In the genomic region with DNA sequence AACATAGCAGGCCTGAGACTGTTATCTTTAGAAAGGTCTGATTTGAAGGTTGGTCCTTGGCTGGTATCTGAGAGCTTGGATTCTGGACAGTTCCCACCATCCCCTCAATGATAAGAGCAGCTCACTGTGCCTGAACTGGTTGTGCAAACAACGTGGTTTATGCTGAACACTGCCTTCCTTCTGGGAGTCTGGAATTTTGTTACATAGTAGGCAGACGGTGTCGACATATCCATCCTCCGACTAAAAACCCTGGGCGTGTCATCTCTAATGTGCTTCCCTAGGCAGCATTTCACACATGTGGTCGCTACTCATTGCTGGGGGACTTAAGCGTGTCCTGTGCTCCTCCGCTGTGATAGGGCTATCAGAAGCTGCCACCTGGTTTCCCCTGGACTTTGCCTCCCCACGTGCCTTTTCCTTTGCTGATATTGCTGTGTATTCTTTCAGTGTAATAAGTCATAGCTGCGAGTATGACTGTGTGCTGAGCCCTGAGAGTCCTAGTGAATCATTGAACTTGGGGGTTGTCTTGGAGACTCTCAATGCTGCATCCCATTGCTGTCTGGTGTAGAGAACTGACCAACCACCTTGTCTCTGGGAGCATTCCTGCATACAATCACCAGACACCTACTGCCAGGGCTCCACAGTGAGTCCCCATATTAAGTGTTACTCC, we compare ENCODE assay signal across 9 cellular contexts.
A peak's percentile ranks its signal among the peaks of the same experiment; 100 is the strongest.
DNase-seq lines count a peak whose midpoint lies in the region; FAIRE-seq and TF ChIP-seq lines count a peak whose summit lies in the region.
"Had no signal": no experiment of that assay in that cellular context is flagged by ENCODE, and none has a peak within 500 bp of the region (broad histone marks: within the 10 kb centered on the region; RNA-seq: fewer than 3 reads in every experiment).

No MANE protein-coding gene starts in this region.

- TF ChIP-seq POLR2A in GM12892 (IDR thresholded peaks at IDR 0.05; ENCODE audit: low read depth, low read length), result no peak

- no peak overlapping the region for H3K4me3 ChIP-seq in cardiac fibroblast (replicated peaks in 1 of 2; ENCODE audit: low read depth in 2 of 2, low read length in 2 of 2)
- no peak overlapping the region for H3K4me3 ChIP-seq in mesodermal cell (ENCODE audit: extremely low read depth, insufficient read depth, low read length, poor library complexity, severe bottlenecking)

- peaks cover 34% of the 10 kb centered on the region for H3K4me1 ChIP-seq in mesodermal cell (ENCODE audit: control insufficient read depth, insufficient read depth, low read length, poor library complexity, severe bottlenecking)

- no peak for TF ChIP-seq CTCF in cardiac fibroblast (IDR thresholded peaks at IDR 0.05; ENCODE audit: low read depth, low read length)

- no peak for FAIRE-seq in GM12892 (lab: Jason Lieb, UNC)

- no peaks in the 10 kb centered on the region for H3K36me3 ChIP-seq in mesodermal cell (ENCODE audit: control insufficient read depth, insufficient read depth, low read length)

- WGBS in mesodermal cell (ENCODE audit: insufficient coverage in 2 of 2), 2 experiments, result 73 to 88% methylated on average over 8 to 10 of the region's 10 CpGs

- H3K27ac ChIP-seq in mesodermal cell (ENCODE audit: low read depth, low read length, severe bottlenecking), result peak overlapping the region; percentile 85

- no peaks in the 10 kb centered on the region for H3K9me3 ChIP-seq in mesodermal cell (ENCODE audit: control insufficient read depth, low read length)

- peak; percentile 63 for DNase-seq in CMK (ENCODE audit: low read depth)
- DNase-seq in HuH-7.5 (ENCODE audit: low spot score), result peak; percentile 37
- DNase-seq in cardiac fibroblast (ENCODE audit: low read depth in 2 of 2), result peak; percentile 83 to 97
- DNase-seq in SIG-M5 (lab: John Stamatoyannopoulos, UW), result no peak
- DNase-seq in NCI-H1436 (lab: John Stamatoyannopoulos, UW), result no peak
- DNase-seq in activated effector memory CD4-positive, alpha-beta T cell treated with Interleukin-2 at 50 U/mL for 16 hours, result no peak
- DNase-seq in GM12892 (ENCODE audit: insufficient read length), result no peak
- DNase-seq: naive thymus-derived CD8-positive, alpha-beta T cell had no signal

Comparison
In these comparisons a context has a peak if more than half of its experiments do, and no peak if none do; other contexts are left out.
1. DNase-seq: peak in CMK (single experiment), HuH-7.5 (single experiment) and cardiac fibroblast (2 of 2); none in SIG-M5 (single experiment), NCI-H1436 (single experiment), activated effector memory CD4-positive, alpha-beta T cell treated with Interleukin-2 at 50 U/mL for 16 hours (single experiment) and GM12892 (single experiment).